ENCODE assay signal across 1 cellular context in genomic region chr7:17481118-17481517, GRCh38.
TF ChIP-seq lines count a peak whose summit lies in the region.

No MANE protein-coding gene starts in this region.

TF ChIP-seq in HepG2, 621 proteins besides CTCF, POLR2A, EP300 and RAD21 (continued from another document):
- TF ChIP-seq RNF219 (CRISPR knock-in tag; IDR thresholded peaks at IDR 0.05): no peak
- no peak for TF ChIP-seq E2F1 (CRISPR knock-in tag; IDR thresholded peaks at IDR 0.05)
- no peak for TF ChIP-seq ZNF616 (CRISPR knock-in tag; IDR thresholded peaks at IDR 0.05; ENCODE audit: low read depth)
- TF ChIP-seq POLR2G (IDR thresholded peaks at IDR 0.05; ENCODE audit: low read depth, low read length): no peak
- TF ChIP-seq SALL1 (CRISPR knock-in tag; IDR thresholded peaks at IDR 0.05): peak; percentile 42; the same call in 1 of the 2 replicates
- TF ChIP-seq ZNF749 (CRISPR knock-in tag; IDR thresholded peaks at IDR 0.05; ENCODE audit: borderline replicate concordance): no peak
- no peak for TF ChIP-seq ZBTB37 (CRISPR knock-in tag; IDR thresholded peaks at IDR 0.05)
- no peak for TF ChIP-seq ZFP37 (CRISPR knock-in tag; IDR thresholded peaks at IDR 0.05; ENCODE audit: borderline replicate concordance)
- TF ChIP-seq IKZF1 (IDR thresholded peaks at IDR 0.05): no peak
- TF ChIP-seq NFE2L2 (IDR thresholded peaks at IDR 0.05; ENCODE audit: low read length): no peak
- TF ChIP-seq GLI4 (CRISPR knock-in tag; IDR thresholded peaks at IDR 0.05; ENCODE audit: borderline replicate concordance): no peak
- TF ChIP-seq ATF6 (CRISPR knock-in tag; conservative IDR thresholded peaks at IDR 0.05): no peak
- TF ChIP-seq ATAD3A (CRISPR knock-in tag; IDR thresholded peaks at IDR 0.05): no peak
- TF ChIP-seq RARA (CRISPR knock-in tag; IDR thresholded peaks at IDR 0.05): 0 out of 2 replicates have a peak, but pooled peaks have one; percentile 24
- TF ChIP-seq SOX5 (CRISPR knock-in tag; IDR thresholded peaks at IDR 0.05; ENCODE audit: borderline replicate concordance): 0 out of 2 replicates have a peak, but pooled peaks have one; percentile 31
- TF ChIP-seq HDAC2 (CRISPR knock-in tag; IDR thresholded peaks at IDR 0.05): peak; percentile 28; the same call in 1 of the 2 replicates
- no peak for TF ChIP-seq MED13 (CRISPR knock-in tag; IDR thresholded peaks at IDR 0.05)
- no peak for TF ChIP-seq ZBTB38 (CRISPR knock-in tag; IDR thresholded peaks at IDR 0.05)
- TF ChIP-seq PREB (CRISPR knock-in tag; IDR thresholded peaks at IDR 0.05): no peak
- no peak for TF ChIP-seq TCF7L2 (IDR thresholded peaks at IDR 0.05; ENCODE audit: low read depth, low read length)
- TF ChIP-seq ARID5B (CRISPR knock-in tag; IDR thresholded peaks at IDR 0.05): peak; percentile 32; the same call in 1 of the 2 replicates
- TF ChIP-seq NR2C2 (CRISPR knock-in tag; IDR thresholded peaks at IDR 0.05; ENCODE audit: borderline replicate concordance): peak; percentile 65; the same call in 1 of the 2 replicates
- peak; percentile 52 for TF ChIP-seq BCL6 (CRISPR knock-in tag; IDR thresholded peaks at IDR 0.05)
- TF ChIP-seq SOX13 (IDR thresholded peaks at IDR 0.05): no peak
- peak in 1 of 2 experiments; percentile 69; a peak in 2 of 4 replicates for TF ChIP-seq SOX13 (CRISPR knock-in tag; conservative IDR thresholded peaks at IDR 0.05 in 1 of 2, IDR thresholded peaks at IDR 0.05 in 1 of 2)
- no peak for TF ChIP-seq MTF1 (CRISPR knock-in tag; IDR thresholded peaks at IDR 0.05)
